ENCODE assay signal across 8 cellular contexts in genomic region chr16:22189473-22190168, GRCh38. TPM values are rescaled to one million over a fixed set of nuclear protein-coding genes. Genes with fewer than 3 reads are reported as not detected.
DNase-seq lines count a peak whose midpoint lies in the region; ATAC-seq and TF ChIP-seq lines count a peak whose summit lies in the region.

No MANE protein-coding gene starts in this region.

- H3K4me1 ChIP-seq in fibroblast of lung (ENCODE audit: control insufficient read depth, extremely low read depth, insufficient read depth, low read length) (peaks cover 8% of the 10 kb centered on the region), transverse colon (peaks cover 14 to 40% (median 26%) of the 10 kb centered on the region in 4 donors)

- H3K27ac ChIP-seq in fibroblast of lung (ENCODE audit: insufficient read depth, low read length) = no peak overlapping the region
- H3K27ac ChIP-seq in transverse colon = peak overlapping the region; percentile 89 to 99 (median 96)

- WGBS in transverse colon (ENCODE audit: low coverage in 1 of 2), 2 donors = 0% methylated on average over 27 of the region's 27 CpGs; no CpG with 5 or more reads in 1 of the 2 donors

- peak overlapping the region; percentile 79 for H3K4me2 ChIP-seq in fibroblast of lung (ENCODE audit: extremely low read depth, insufficient read depth, low read length)

- ATAC-seq in GM19328 (IDR thresholded peaks at IDR 0.05; ENCODE audit: unreplicated experiment) = peak; percentile 14

- H3K4me3 ChIP-seq in AG10803 (ENCODE audit: low read length) (peak overlapping the region; percentile 65), fibroblast of lung (replicated peaks in 1 of 4; ENCODE audit: control extremely low read depth in 1 of 4, insufficient read depth in 1 of 4, low read depth in 3 of 4, low read length in 4 of 4) (peak overlapping the region; percentile 36 to 62 (median 57)), transverse colon (peak overlapping the region; percentile 39 to 70 (median 64))

- peak overlapping the region; percentile 91 for H3K4me3 Mint-ChIP-seq in osteocyte (ENCODE audit: unreplicated experiment)

- TF ChIP-seq EP300 in transverse colon (IDR thresholded peaks at IDR 0.05; ENCODE audit: low read depth) = no peak

- in situ Hi-C loops in transverse colon (cut with MboI; ENCODE audit: low pct_ligation_motif_present in 1 of 4, low pct_unique_long_range_greater_than_20kb in 1 of 4, low sequenced_read_pairs in 3 of 4) = loop anchor here in 3 of 4 donors (5.0 to 10.0 kb wide), 3 partner anchors 95 to 195 kb away; partner anchors contain the start of genes PDZD9 (in 1 of the 3) and VWA3A (in 1 of the 3)

- H3K27ac Mint-ChIP-seq in osteocyte (ENCODE audit: unreplicated experiment) = peak overlapping the region; percentile 27

- H2AFZ ChIP-seq in fibroblast of lung (ENCODE audit: low read length) = peak overlapping the region; percentile 46

- peak; percentile 56 for DNase-seq in AG10803 (ENCODE audit: low read depth)
- peak; percentile 62 for DNase-seq in NAMALWA (ENCODE audit: low spot score)
- DNase-seq in activated T-cell treated with anti-CD3 and anti-CD28 coated beads for 48 hours (ENCODE audit: low read depth) = peak; percentile 80
- DNase-seq in fibroblast of lung (ENCODE audit: low read depth in 2 of 2) = peak; percentile 21 to 32
- DNase-seq in osteocyte (ENCODE audit: extremely low spot score, unreplicated experiment) = no peak
- DNase-seq in transverse colon = peak; percentile 92
- no peak for DNase-seq in NCI-H2107 treated with DMSO at 0.1 percent for 48 hours (lab: John Stamatoyannopoulos, UW; ENCODE audit: unreplicated experiment)

- H3K36me3 ChIP-seq in fibroblast of lung (ENCODE audit: control insufficient read depth, insufficient read depth, low read length) (no peaks in the 10 kb centered on the region), transverse colon (no peaks in the 10 kb centered on the region)

- no peaks in the 10 kb centered on the region for H3K36me3 Mint-ChIP-seq in osteocyte (ENCODE audit: unreplicated experiment)

- peak overlapping the region; percentile 37 for H3K9ac ChIP-seq in fibroblast of lung (ENCODE audit: insufficient read depth, low read length)

- no peaks in the 10 kb centered on the region for H3K9me3 Mint-ChIP-seq in osteocyte (ENCODE audit: unreplicated experiment)

- H3K27me3 ChIP-seq in fibroblast of lung (ENCODE audit: control insufficient read depth, insufficient read depth, low read length) (no peaks in the 10 kb centered on the region), transverse colon (no peaks in the 10 kb centered on the region)

- peaks cover 24% of the 10 kb centered on the region for H3K4me1 Mint-ChIP-seq in osteocyte (ENCODE audit: unreplicated experiment)

- no peaks in the 10 kb centered on the region for H4K20me1 ChIP-seq in fibroblast of lung (ENCODE audit: control insufficient read depth, extremely low read depth, insufficient read depth, low read length)

- H3K27me3 Mint-ChIP-seq in osteocyte (ENCODE audit: unreplicated experiment) = peaks cover 3% of the 10 kb centered on the region

- no peaks in the 10 kb centered on the region for H3K79me2 ChIP-seq in fibroblast of lung (ENCODE audit: control insufficient read depth, insufficient read depth, low read length)

- TF ChIP-seq CTCF in AG10803 (conservative IDR thresholded peaks at IDR 0.05; ENCODE audit: low read length) = peak; percentile 15; the same call in 1 of the 2 replicates
- no peak for TF ChIP-seq CTCF in fibroblast of lung (conservative IDR thresholded peaks at IDR 0.05 in 1 of 2, IDR thresholded peaks at IDR 0.05 in 1 of 2; ENCODE audit: low read depth in 1 of 2, low read length in 2 of 2)
- TF ChIP-seq CTCF in osteocyte (IDR thresholded peaks at IDR 0.05) = no peak
- no peak for TF ChIP-seq CTCF in transverse colon (IDR thresholded peaks at IDR 0.05)

- intact Hi-C loops in transverse colon (cut with DNase I; ENCODE audit: low total_unique reads) = loop anchor here (5.0 kb wide), 1 partner anchor 187 kb away; the partner anchor contains the start of gene PDZD9

- H3K9me3 ChIP-seq in fibroblast of lung (ENCODE audit: control insufficient read depth, insufficient read depth, low read depth, low read length) (no peaks in the 10 kb centered on the region), transverse colon (no peaks in the 10 kb centered on the region)

- no peak for TF ChIP-seq POLR2A in transverse colon (IDR thresholded peaks at IDR 0.05)

RNA-seq across cellular contexts. Expression of gene EEF2K, which starts 16.5 kb away (rescaled TPM):
- 22.6 and 31.3 TPM in 2 replicates for total RNA-seq in fibroblast of lung
- polyA plus RNA-seq in fibroblast of lung = 8.9 and 11.4 TPM in 2 replicates
- 10.8 and 12.0 TPM in 2 replicates for polyA plus RNA-seq in fibroblast of lung (2012)
- polyA minus RNA-seq in fibroblast of lung (ENCODE audit: low replicate concordance) = 51.1 and 84.0 TPM in 2 replicates
- 23.8 and 26.8 TPM in 2 replicates for total RNA-seq in osteocyte
- total RNA-seq in transverse colon = 100 to 1,000 TPM in 1 of 4 donors, 10 to 100 TPM in 3; 22.2 to 223 (median 50.1) TPM

RNA-seq across cellular contexts. Expression of gene SDR42E2, which starts 27.3 kb away (rescaled TPM):
- total RNA-seq in fibroblast of lung (under 0.01 TPM in 1 of 2 replicates, not detected in the other), osteocyte (0.13 TPM in 1 of 2 replicates, not detected in the other), transverse colon (not detected)
- polyA plus RNA-seq in fibroblast of lung = not detected in 2 replicates
- polyA plus RNA-seq in fibroblast of lung (2012) = not detected in 2 replicates
- polyA minus RNA-seq in fibroblast of lung (ENCODE audit: low replicate concordance) = not detected in 2 replicates

Comparison
In these comparisons a context has a peak if more than half of its experiments do, and no peak if none do; other contexts are left out.
1. DNase-seq: peak in AG10803 (single experiment), NAMALWA (single experiment), activated T-cell treated with anti-CD3 and anti-CD28 coated beads for 48 hours (single experiment), fibroblast of lung (2 of 2) and transverse colon (single experiment); none in osteocyte (single experiment) and NCI-H2107 treated with DMSO at 0.1 percent for 48 hours (single experiment).
2. Peak in every context shown above with its lines, with median percentiles within 50 percentile points of each other: H3K4me3 ChIP-seq.